8 cellular contexts compared by ENCODE assay signal in the genomic region with DNA sequence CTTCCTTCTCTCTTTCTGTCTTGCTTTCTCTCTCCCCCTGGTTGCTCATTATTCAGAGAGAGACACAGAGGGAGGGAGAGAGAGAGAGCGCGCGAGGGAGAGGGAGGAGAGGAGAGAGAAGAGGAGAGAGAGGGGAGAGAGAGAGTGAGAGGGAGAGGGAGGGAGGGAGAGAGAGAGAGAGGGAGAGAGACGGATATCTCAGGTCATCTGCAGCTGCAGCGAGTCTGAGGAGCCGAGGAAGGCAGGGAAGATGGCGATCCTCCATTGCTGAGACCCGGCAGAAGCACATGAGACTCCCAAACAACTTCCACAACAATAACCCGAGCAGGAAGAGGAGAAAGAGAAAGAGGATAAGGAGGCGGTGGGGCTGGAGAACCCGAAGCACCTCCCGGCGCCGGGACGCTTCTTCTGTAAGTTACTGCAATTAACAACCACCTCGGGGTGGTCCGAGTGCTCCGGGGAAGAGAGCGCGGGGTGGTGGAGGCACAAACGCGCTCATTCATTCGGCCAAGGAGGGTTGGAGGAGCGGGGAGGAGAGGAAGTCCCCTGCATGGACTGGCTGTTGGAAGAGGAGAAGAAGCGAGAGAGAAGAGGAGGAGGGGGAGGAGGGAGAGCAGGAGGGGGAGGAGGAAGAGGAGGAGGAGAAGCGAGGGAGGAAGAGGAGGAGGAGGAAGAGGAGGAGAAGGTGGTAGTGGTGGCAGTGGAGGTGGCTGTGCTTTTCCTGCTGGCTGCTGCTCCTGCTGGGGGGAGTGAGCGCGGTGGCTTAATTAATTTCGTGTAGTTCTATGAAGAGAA. TPM values are rescaled to one million over a fixed set of nuclear protein-coding genes. Genes with fewer than 3 reads are reported as not detected.
DNase-seq lines count a peak whose midpoint lies in the region; ATAC-seq and TF ChIP-seq lines count a peak whose summit lies in the region.

A gene with protein sequence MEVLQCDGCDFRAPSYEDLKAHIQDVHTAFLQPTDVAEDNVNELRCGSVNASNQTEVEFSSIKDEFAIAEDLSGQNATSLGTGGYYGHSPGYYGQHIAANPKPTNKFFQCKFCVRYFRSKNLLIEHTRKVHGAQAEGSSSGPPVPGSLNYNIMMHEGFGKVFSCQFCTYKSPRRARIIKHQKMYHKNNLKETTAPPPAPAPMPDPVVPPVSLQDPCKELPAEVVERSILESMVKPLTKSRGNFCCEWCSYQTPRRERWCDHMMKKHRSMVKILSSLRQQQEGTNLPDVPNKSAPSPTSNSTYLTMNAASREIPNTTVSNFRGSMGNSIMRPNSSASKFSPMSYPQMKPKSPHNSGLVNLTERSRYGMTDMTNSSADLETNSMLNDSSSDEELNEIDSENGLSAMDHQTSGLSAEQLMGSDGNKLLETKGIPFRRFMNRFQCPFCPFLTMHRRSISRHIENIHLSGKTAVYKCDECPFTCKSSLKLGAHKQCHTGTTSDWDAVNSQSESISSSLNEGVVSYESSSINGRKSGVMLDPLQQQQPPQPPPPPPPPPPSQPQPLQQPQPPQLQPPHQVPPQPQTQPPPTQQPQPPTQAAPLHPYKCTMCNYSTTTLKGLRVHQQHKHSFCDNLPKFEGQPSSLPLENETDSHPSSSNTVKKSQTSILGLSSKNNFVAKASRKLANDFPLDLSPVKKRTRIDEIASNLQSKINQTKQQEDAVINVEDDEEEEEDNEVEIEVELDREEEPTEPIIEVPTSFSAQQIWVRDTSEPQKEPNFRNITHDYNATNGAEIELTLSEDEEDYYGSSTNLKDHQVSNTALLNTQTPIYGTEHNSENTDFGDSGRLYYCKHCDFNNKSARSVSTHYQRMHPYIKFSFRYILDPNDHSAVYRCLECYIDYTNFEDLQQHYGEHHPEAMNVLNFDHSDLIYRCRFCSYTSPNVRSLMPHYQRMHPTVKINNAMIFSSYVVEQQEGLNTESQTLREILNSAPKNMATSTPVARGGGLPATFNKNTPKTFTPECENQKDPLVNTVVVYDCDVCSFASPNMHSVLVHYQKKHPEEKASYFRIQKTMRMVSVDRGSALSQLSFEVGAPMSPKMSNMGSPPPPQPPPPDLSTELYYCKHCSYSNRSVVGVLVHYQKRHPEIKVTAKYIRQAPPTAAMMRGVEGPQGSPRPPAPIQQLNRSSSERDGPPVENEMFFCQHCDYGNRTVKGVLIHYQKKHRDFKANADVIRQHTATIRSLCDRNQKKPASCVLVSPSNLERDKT (N-terminal part only) (plus strand): TSS at position 221 of the 795 bp plus-strand sequence. CDS start 60,218 bp downstream, outside the sequence.

- DNase-seq in CD8-positive, alpha-beta memory T cell, result no peak
- DNase-seq in T-cell (no peak), epithelial cell of proximal tubule (ENCODE audit: low read depth) (no peak), upper lobe of left lung (peak in 1 of 2 donors; percentile 49)

- no peaks in the 10 kb centered on the region for H3K36me3 Mint-ChIP-seq in CD8-positive, alpha-beta memory T cell
- no peaks in the 10 kb centered on the region for H3K36me3 Mint-ChIP-seq in T-cell

- 0% methylated on average over 28 of the region's 29 CpGs for WGBS in HUES64
- 0 to 1% methylated on average over 29 of the region's 29 CpGs for WGBS in upper lobe of left lung, 2 donors

- POLR2A ChIA-PET in CD8-positive, alpha-beta memory T cell (lab: Charles Lee), result no interaction called here
- POLR2A ChIA-PET in T-cell (lab: Charles Lee), result no interaction called here

- no peak within 1 kb of the TSS for H3K4me3 ChIP-seq in CD8-positive, alpha-beta memory T cell (ENCODE audit: low read length)
- H3K4me3 ChIP-seq in HUES64 (ENCODE audit: low read length) (peak within 1 kb of the TSS; percentile 77), epithelial cell of proximal tubule (ENCODE audit: low read depth, low read length) (peak within 1 kb of the TSS; percentile 64), mononuclear cell (ENCODE audit: low read length) (peak within 1 kb of the TSS; percentile 3), upper lobe of left lung (peak within 1 kb of the TSS; percentile 67 to 77 (median 72))

- H3K36me3 ChIP-seq in CD8-positive, alpha-beta memory T cell (ENCODE audit: insufficient read depth, low read length), result no peaks in the 10 kb centered on the region
- H3K36me3 ChIP-seq in HUES64 (ENCODE audit: insufficient read depth, low read length), result peaks cover 11% of the 10 kb centered on the region
- H3K36me3 ChIP-seq in upper lobe of left lung, result no peaks in the 10 kb centered on the region

- no peaks in the 10 kb centered on the region for H3K27me3 ChIP-seq in CD8-positive, alpha-beta memory T cell (ENCODE audit: insufficient read depth, low read length, poor library complexity, severe bottlenecking)
- H3K27me3 ChIP-seq in HUES64 (ENCODE audit: insufficient read depth, low read length) (no peaks in the 10 kb centered on the region), mononuclear cell (ENCODE audit: insufficient read depth, low read length) (peaks cover 71% of the 10 kb centered on the region), upper lobe of left lung (peaks cover 0 to 3% (median 0%) of the 10 kb centered on the region in 4 donors)

- peak in 1 of 4 donors; percentile 5 for TF ChIP-seq POLR2A in upper lobe of left lung (IDR thresholded peaks at IDR 0.05)

- peak within 1 kb of the TSS; percentile 15 to 83 (median 55) for H3K4me3 Mint-ChIP-seq in CD8-positive, alpha-beta memory T cell
- H3K4me3 Mint-ChIP-seq in T-cell, result peak within 1 kb of the TSS; percentile 67 to 87 (median 68)

- TF ChIP-seq CTCF in epithelial cell of proximal tubule (conservative IDR thresholded peaks at IDR 0.05; ENCODE audit: low read depth, low read length), result no peak
- peak in 5 of 6 experiments; percentile 12 to 96 (median 45) for TF ChIP-seq CTCF in upper lobe of left lung (IDR thresholded peaks at IDR 0.05)

- H3K9me3 ChIP-seq in CD8-positive, alpha-beta memory T cell (ENCODE audit: low read length), result no peaks in the 10 kb centered on the region
- H3K9me3 ChIP-seq in HUES64 (ENCODE audit: insufficient read depth, low read depth, low read length) (no peaks in the 10 kb centered on the region), mononuclear cell (ENCODE audit: low read depth, low read length) (no peaks in the 10 kb centered on the region), upper lobe of left lung (no peaks in the 10 kb centered on the region)

- ATAC-seq in T-cell (replicated peaks in 1 of 4) (peak in 1 of 4 experiments; percentile 18), upper lobe of left lung (ENCODE audit: low FRiP score in 2 of 2) (peak; percentile 35 to 58), GM21717 (IDR thresholded peaks at IDR 0.05; ENCODE audit: unreplicated experiment) (no peak), GM18907 (IDR thresholded peaks at IDR 0.05; ENCODE audit: unreplicated experiment) (no peak)

- peaks cover 9 to 37% (median 16%) of the 10 kb centered on the region in 5 donors for H3K9me3 Mint-ChIP-seq in CD8-positive, alpha-beta memory T cell
- H3K9me3 Mint-ChIP-seq in T-cell, result no peaks in the 10 kb centered on the region

- CTCF ChIA-PET in CD8-positive, alpha-beta memory T cell (lab: Charles Lee), result no interaction called here
- CTCF ChIA-PET in T-cell (lab: Charles Lee), result no interaction called here

- TF ChIP-seq EP300 in upper lobe of left lung (IDR thresholded peaks at IDR 0.05), result no peak

- H3K27me3 Mint-ChIP-seq in CD8-positive, alpha-beta memory T cell, result peaks cover 37 to 66% of the 10 kb centered on the region in 2 donors
- peaks cover 64 to 67% of the 10 kb centered on the region in 2 donors for H3K27me3 Mint-ChIP-seq in T-cell

- H3K9ac ChIP-seq in HUES64 (ENCODE audit: low read depth, low read length), result peak within 1 kb of the TSS; percentile 94

- H3K27ac Mint-ChIP-seq in CD8-positive, alpha-beta memory T cell, result peak within 1 kb of the TSS in 2 of 8 donors; percentile 35 to 72
- H3K27ac Mint-ChIP-seq in T-cell, result peak within 1 kb of the TSS; percentile 15 to 41

- peaks cover 5% of the 10 kb centered on the region for H3K4me1 ChIP-seq in CD8-positive, alpha-beta memory T cell (ENCODE audit: insufficient read depth, low read length)
- peaks cover 50% of the 10 kb centered on the region for H3K4me1 ChIP-seq in HUES64 (ENCODE audit: insufficient read depth, low read length)
- H3K4me1 ChIP-seq in mononuclear cell (ENCODE audit: insufficient read depth, low read length), result peaks cover 39% of the 10 kb centered on the region
- peaks cover 10 to 25% (median 17%) of the 10 kb centered on the region in 4 donors for H3K4me1 ChIP-seq in upper lobe of left lung

- H3K27ac ChIP-seq in CD8-positive, alpha-beta memory T cell (ENCODE audit: low read depth, low read length), result no peak within 1 kb of the TSS
- H3K27ac ChIP-seq in HUES64 (ENCODE audit: low read depth, low read length) (peak within 1 kb of the TSS; percentile 96), upper lobe of left lung (peak within 1 kb of the TSS; percentile 79 to 90 (median 88))

- peaks cover 4 to 10% (median 9%) of the 10 kb centered on the region in 3 donors for H3K4me1 Mint-ChIP-seq in CD8-positive, alpha-beta memory T cell
- peaks cover 27 to 44% (median 29%) of the 10 kb centered on the region in 3 donors for H3K4me1 Mint-ChIP-seq in T-cell

RNA-seq across cellular contexts. Expression of the gene that starts here (rescaled TPM):
- total RNA-seq in CD8-positive, alpha-beta memory T cell, result under 1 TPM; 0.13 to 0.18 TPM
- polyA plus RNA-seq in CD8-positive, alpha-beta memory T cell, result not detected
- polyA plus RNA-seq in HUES64 (2013, experiment 1 of 2), result 36.0 TPM
- 35.5 TPM for polyA plus RNA-seq in HUES64 (2013, experiment 2 of 2)
- total RNA-seq in T-cell (1 to 10 TPM; 1.1 to 5.3 (median 2.5) TPM), epithelial cell of proximal tubule (8.8 and 22.1 TPM in 2 replicates), mononuclear cell (0.42 TPM), upper lobe of left lung (10 to 100 TPM; 17.9 to 85.9 (median 21.2) TPM)

Comparison
In these comparisons a context has a peak if more than half of its experiments do, and no peak if none do; other contexts are left out.
1. ATAC-seq: peak in upper lobe of left lung (2 of 2); none in GM21717 (single experiment) and GM18907 (single experiment).